Comparison of ENCODE assay signal across 9 cellular contexts in the genomic region with DNA sequence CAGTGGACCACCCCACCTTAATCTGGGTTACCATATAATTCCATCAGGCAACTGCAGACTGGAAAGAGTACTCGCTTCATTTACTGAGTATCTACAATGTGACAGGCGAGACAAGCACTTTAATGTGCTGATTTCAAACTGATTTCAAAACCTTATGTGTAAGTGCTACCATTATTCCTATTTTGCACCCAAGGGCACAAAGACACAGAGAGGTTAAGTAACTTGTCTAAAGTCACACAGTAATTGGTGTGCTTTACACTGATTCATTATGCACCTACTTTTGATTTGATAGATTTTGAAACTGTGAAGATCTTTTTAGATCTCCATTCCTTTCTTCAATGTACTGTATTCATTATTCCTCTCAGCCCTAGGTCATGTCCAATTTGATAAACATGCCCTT.
"Had no signal": no experiment of that assay in that cellular context is flagged by ENCODE, and none has a peak within 500 bp of the region (broad histone marks: within the 10 kb centered on the region; RNA-seq: fewer than 3 reads in every experiment).

No MANE protein-coding gene starts in this region.

- H3K9me3 Mint-ChIP-seq: activated B cell treated with CpG ODN at 0.5 μM for 24 hours; activated CD4-positive, alpha-beta T cell treated with anti-CD3 and anti-CD28 coated beads, Interleukin-2, amount 10 ng/mL, durations not matched to agents 7 days and 5 days had no signal

- H3K27ac ChIP-seq: cardiac muscle cell, colonic mucosa, ovary, testis had no signal

- H3K27me3 ChIP-seq: cardiac muscle cell, colonic mucosa, ovary, testis had no signal

- H3K9me3 ChIP-seq: colonic mucosa, ovary, testis had no signal

- DNase-seq: activated B cell treated with CpG ODN at 0.5 μM for 24 hours; activated CD4-positive, alpha-beta T cell treated with anti-CD3 and anti-CD28 coated beads, Interleukin-2, amount 10 ng/mL, durations not matched to agents 7 days and 5 days; activated gamma-delta T cell treated with Interleukin-2 at 50 U/mL for 16 hours; colonic mucosa; mammary epithelial cell; ovary; stimulated activated CD4-positive, alpha-beta T cell treated with anti-CD3 and anti-CD28 coated beads, Interleukin-4, amount 100 ng/mL, for 1 hour; testis had no signal

- H3K36me3 ChIP-seq: cardiac muscle cell, colonic mucosa, ovary had no signal

- H3K4me3 ChIP-seq: cardiac muscle cell, colonic mucosa, ovary, testis had no signal

- H3K4me3 Mint-ChIP-seq: activated B cell treated with CpG ODN at 0.5 μM for 24 hours; activated CD4-positive, alpha-beta T cell treated with anti-CD3 and anti-CD28 coated beads, Interleukin-2, amount 10 ng/mL, durations not matched to agents 7 days and 5 days had no signal

- H3K27ac Mint-ChIP-seq: activated B cell treated with CpG ODN at 0.5 μM for 24 hours; activated CD4-positive, alpha-beta T cell treated with anti-CD3 and anti-CD28 coated beads, Interleukin-2, amount 10 ng/mL, durations not matched to agents 7 days and 5 days had no signal

- H3K4me1 ChIP-seq: colonic mucosa, testis had no signal
